Comparison of ENCODE assay signal across 1 cellular context in the genomic region with DNA sequence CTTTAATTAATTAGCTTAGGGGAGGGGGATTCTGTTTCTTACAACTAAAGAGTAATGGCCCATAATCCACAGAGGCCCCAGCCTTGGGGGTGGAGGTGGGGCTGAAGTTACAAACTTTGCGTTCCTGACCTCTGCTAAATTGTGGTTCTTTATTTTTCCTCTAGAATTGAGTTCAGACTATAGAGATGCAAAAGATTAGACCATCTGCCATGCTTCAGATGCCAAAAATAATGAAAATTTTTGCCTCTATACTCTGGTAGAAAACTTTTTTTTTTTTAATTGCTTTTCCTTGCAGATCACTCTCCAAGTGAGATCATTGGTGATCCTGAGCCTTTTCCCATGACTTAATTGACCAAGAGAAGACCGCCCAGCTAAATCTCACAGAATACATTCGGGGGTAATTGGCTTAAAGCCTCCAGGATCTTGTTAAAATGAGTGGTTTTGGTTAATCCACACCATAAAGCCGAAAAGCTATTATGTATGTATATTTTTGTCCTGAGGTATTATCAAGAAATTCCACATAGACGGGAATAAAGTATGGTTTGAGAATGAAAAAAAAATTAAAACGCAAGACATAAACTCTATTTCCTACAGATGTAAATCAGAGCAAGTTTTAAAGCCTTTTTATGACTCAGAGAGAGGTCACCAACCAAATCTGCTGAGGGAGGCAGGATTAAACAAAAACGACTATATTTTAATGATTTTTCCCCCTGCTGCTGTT.
TF ChIP-seq lines count a peak whose summit lies in the region.

No MANE protein-coding gene starts in this region.

TF ChIP-seq in SK-N-SH treated with all-trans-retinoic acid at 6 μM for 48 hours, 23 proteins besides CTCF, POLR2A, EP300 and RAD21 (continued from another document):
- TF ChIP-seq, protein P1, sequence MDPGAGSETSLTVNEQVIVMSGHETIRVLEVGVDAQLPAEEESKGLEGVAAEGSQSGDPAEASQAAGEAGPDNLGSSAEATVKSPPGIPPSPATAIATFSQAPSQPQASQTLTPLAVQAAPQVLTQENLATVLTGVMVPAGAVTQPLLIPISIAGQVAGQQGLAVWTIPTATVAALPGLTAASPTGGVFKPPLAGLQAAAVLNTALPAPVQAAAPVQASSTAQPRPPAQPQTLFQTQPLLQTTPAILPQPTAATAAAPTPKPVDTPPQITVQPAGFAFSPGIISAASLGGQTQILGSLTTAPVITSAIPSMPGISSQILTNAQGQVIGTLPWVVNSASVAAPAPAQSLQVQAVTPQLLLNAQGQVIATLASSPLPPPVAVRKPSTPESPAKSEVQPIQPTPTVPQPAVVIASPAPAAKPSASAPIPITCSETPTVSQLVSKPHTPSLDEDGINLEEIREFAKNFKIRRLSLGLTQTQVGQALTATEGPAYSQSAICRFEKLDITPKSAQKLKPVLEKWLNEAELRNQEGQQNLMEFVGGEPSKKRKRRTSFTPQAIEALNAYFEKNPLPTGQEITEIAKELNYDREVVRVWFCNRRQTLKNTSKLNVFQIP (CRISPR knock-in tag; IDR thresholded peaks at IDR 0.05; ENCODE audit: borderline replicate concordance, low read depth): no peak
- TF ChIP-seq ISL1 (CRISPR knock-in tag; IDR thresholded peaks at IDR 0.05): no peak
- TF ChIP-seq ZNF565 (CRISPR knock-in tag; conservative IDR thresholded peaks at IDR 0.05; ENCODE audit: low read depth): no peak
- TF ChIP-seq, protein P2, sequence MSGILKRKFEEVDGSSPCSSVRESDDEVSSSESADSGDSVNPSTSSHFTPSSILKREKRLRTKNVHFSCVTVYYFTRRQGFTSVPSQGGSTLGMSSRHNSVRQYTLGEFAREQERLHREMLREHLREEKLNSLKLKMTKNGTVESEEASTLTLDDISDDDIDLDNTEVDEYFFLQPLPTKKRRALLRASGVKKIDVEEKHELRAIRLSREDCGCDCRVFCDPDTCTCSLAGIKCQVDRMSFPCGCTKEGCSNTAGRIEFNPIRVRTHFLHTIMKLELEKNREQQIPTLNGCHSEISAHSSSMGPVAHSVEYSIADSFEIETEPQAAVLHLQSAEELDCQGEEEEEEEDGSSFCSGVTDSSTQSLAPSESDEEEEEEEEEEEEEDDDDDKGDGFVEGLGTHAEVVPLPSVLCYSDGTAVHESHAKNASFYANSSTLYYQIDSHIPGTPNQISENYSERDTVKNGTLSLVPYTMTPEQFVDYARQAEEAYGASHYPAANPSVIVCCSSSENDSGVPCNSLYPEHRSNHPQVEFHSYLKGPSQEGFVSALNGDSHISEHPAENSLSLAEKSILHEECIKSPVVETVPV (CRISPR knock-in tag; IDR thresholded peaks at IDR 0.05): no peak
